Comparison of ENCODE assay signal across 37 cellular contexts in genomic region chr6:110595112-110595511, GRCh38.
"Had no signal": no experiment of that assay in that cellular context is flagged by ENCODE, and none has a peak within 500 bp of the region (broad histone marks: within the 10 kb centered on the region; RNA-seq: fewer than 3 reads in every experiment).

No MANE protein-coding gene starts in this region.

- DNase-seq: activated CD4-positive, alpha-beta memory T cell treated with anti-CD3 and anti-CD28 coated beads, Interleukin-2, amount 10 ng/mL, durations not matched to agents 7 days and 5 days; activated CD4-positive, alpha-beta T cell treated with anti-CD3 and anti-CD28 coated beads, Interleukin-2, amount 10 ng/mL, durations not matched to agents 7 days and 5 days; activated CD4-positive, CD25-positive, alpha-beta regulatory T cell treated with anti-CD3 and anti-CD28 coated beads, Interleukin-2, amount 50 U/mL, for 72 hours; activated gamma-delta T cell treated with Interleukin-2 at 50 U/mL for 16 hours; activated naive CD4-positive, alpha-beta T cell treated with anti-CD3 and anti-CD28 coated beads, Interleukin-2, amount 50 U/mL, for 16 hours; activated T-cell treated with anti-CD3 and anti-CD28 coated beads, Interleukin-2, amount 50 U/mL, for 4 hours; amygdala; central memory CD4-positive, alpha-beta T cell; dermis blood vessel endothelial cell; effector CD4-positive, alpha-beta T cell; esophagus squamous epithelium; gastrocnemius medialis; glutamatergic neuron; kidney; left colon; midbrain; naive thymus-derived CD4-positive, alpha-beta T cell; nucleus accumbens; pancreas; retina; stimulated activated CD4-positive, alpha-beta T cell treated with anti-CD3 and anti-CD28 coated beads, Interleukin-1b, Interleukin-23, amount 100 ng/mL, for 48 hours; stimulated activated CD4-positive, alpha-beta T cell treated with anti-CD3 and anti-CD28 coated beads, Interleukin-4, amount 100 ng/mL, for 4 hours; stimulated activated CD8-positive, alpha-beta memory T cell treated with anti-CD3 and anti-CD28 coated beads, Interleukin-4, amount 100 ng/mL, for 48 hours; stimulated activated naive CD8-positive, alpha-beta T cell treated with anti-CD3 and anti-CD28 coated beads, Interleukin-15, amount 100 ng/mL, for 72 hours; substantia nigra; T-helper 17 cell; T1000; uterus had no signal

- FAIRE-seq: endometrium, kidney, pancreas had no signal

- H3K36me3 ChIP-seq: esophagus squamous epithelium, gastrocnemius medialis, pancreas, prostate gland, uterus had no signal

- H3K79me2 ChIP-seq: hepatocyte had no signal

- H3K9me3 ChIP-seq: esophagus squamous epithelium, gastrocnemius medialis, pancreas, prostate gland, uterus had no signal

- H3K4me1 ChIP-seq: esophagus squamous epithelium, gastrocnemius medialis, pancreas, uterus had no signal

- H2AFZ ChIP-seq: hepatocyte had no signal

- H3K27me3 Mint-ChIP-seq: activated CD4-positive, alpha-beta memory T cell treated with anti-CD3 and anti-CD28 coated beads, Interleukin-2, amount 10 ng/mL, durations not matched to agents 7 days and 5 days; activated CD4-positive, alpha-beta T cell treated with anti-CD3 and anti-CD28 coated beads, Interleukin-2, amount 10 ng/mL, durations not matched to agents 7 days and 5 days; activated T-helper 17 cell treated with anti-CD3 and anti-CD28 coated beads, Interleukin-2, amount 50 U/mL, for 72 hours; memory B cell; naive thymus-derived CD4-positive, alpha-beta T cell; stimulated activated memory B cell treated with anti-CD40 and anti-IgM and Interleukin-4, amounts not matched to agents 10 μg/mL and 1 μg/mL and 100 μg/mL, for 72 hours; stimulated activated naive CD8-positive, alpha-beta T cell treated with anti-CD3 and anti-CD28 coated beads, Interleukin-15, amount 100 ng/mL, for 72 hours; T-helper 17 cell had no signal

- H3K4me3 ChIP-seq: esophagus squamous epithelium, gastrocnemius medialis, hepatocyte, pancreas, prostate gland, smooth muscle cell, uterus had no signal

- H3K4me3 Mint-ChIP-seq: activated CD4-positive, alpha-beta memory T cell treated with anti-CD3 and anti-CD28 coated beads, Interleukin-2, amount 10 ng/mL, durations not matched to agents 7 days and 5 days; activated CD4-positive, alpha-beta T cell treated with anti-CD3 and anti-CD28 coated beads, Interleukin-2, amount 10 ng/mL, durations not matched to agents 7 days and 5 days; activated T-cell treated with anti-CD3 and anti-CD28 coated beads, Interleukin-2, amount 50 U/mL, for 4 hours; activated T-helper 17 cell treated with anti-CD3 and anti-CD28 coated beads, Interleukin-2, amount 50 U/mL, for 72 hours; memory B cell; naive thymus-derived CD4-positive, alpha-beta T cell; stimulated activated memory B cell treated with anti-CD40 and anti-IgM and Interleukin-4, amounts not matched to agents 10 μg/mL and 1 μg/mL and 100 μg/mL, for 72 hours; stimulated activated naive CD8-positive, alpha-beta T cell treated with anti-CD3 and anti-CD28 coated beads, Interleukin-15, amount 100 ng/mL, for 72 hours; T-helper 17 cell; type B pancreatic cell had no signal

- H3K9me3 Mint-ChIP-seq: stimulated activated memory B cell treated with anti-CD40 and anti-IgM and Interleukin-4, amounts not matched to agents 10 μg/mL and 1 μg/mL and 100 μg/mL, for 72 hours had no signal

- ATAC-seq: activated T-cell treated with anti-CD3 and anti-CD28 coated beads, Interleukin-2, amount 50 U/mL, for 4 hours; activated T-helper 17 cell treated with anti-CD3 and anti-CD28 coated beads, Interleukin-2, amount 50 U/mL, for 72 hours; gastrocnemius medialis; left colon; naive thymus-derived CD4-positive, alpha-beta T cell; pancreas; stimulated activated memory B cell treated with anti-CD40 and anti-IgM and Interleukin-4, amounts not matched to agents 10 μg/mL and 1 μg/mL and 100 μg/mL, for 72 hours; stimulated activated naive CD8-positive, alpha-beta T cell treated with anti-CD3 and anti-CD28 coated beads, Interleukin-15, amount 100 ng/mL, for 72 hours; T-helper 17 cell had no signal

- H3K27ac Mint-ChIP-seq: activated CD4-positive, alpha-beta memory T cell treated with anti-CD3 and anti-CD28 coated beads, Interleukin-2, amount 10 ng/mL, durations not matched to agents 7 days and 5 days; activated CD4-positive, alpha-beta T cell treated with anti-CD3 and anti-CD28 coated beads, Interleukin-2, amount 10 ng/mL, durations not matched to agents 7 days and 5 days; activated T-helper 17 cell treated with anti-CD3 and anti-CD28 coated beads, Interleukin-2, amount 50 U/mL, for 72 hours; memory B cell; naive thymus-derived CD4-positive, alpha-beta T cell; stimulated activated memory B cell treated with anti-CD40 and anti-IgM and Interleukin-4, amounts not matched to agents 10 μg/mL and 1 μg/mL and 100 μg/mL, for 72 hours; stimulated activated naive CD8-positive, alpha-beta T cell treated with anti-CD3 and anti-CD28 coated beads, Interleukin-15, amount 100 ng/mL, for 72 hours; T-helper 17 cell; type B pancreatic cell had no signal

- H3K27ac ChIP-seq: epithelial cell of prostate, esophagus squamous epithelium, gastrocnemius medialis, hepatocyte, pancreas, uterus had no signal

- H3K4me2 ChIP-seq: hepatocyte, smooth muscle cell had no signal

- H3K27me3 ChIP-seq: esophagus squamous epithelium, gastrocnemius medialis, hepatocyte, pancreas, uterus had no signal
